ENCODE assay signal across 24 cellular contexts in the genomic region with DNA sequence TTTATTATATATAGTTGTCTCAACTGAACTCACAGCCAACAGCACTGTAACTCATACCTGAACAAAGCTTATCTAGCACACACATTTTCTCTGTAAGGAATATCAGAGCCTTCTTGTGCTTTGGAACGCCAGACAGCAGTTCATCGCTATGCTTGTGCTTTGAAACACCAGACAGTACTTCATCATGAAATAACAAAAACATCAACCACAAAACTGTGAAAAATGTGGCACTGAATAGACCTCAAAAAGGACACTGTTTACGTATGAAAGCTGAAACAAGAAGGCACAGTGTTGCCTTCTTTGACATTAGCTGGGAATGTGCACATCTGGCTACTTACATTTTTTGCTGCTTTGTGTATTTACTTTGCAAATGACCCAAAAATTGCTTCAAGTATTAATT.
DNase-seq lines count a peak whose midpoint lies in the region; ATAC-seq, FAIRE-seq and TF ChIP-seq lines count a peak whose summit lies in the region.
"Had no signal": no experiment of that assay in that cellular context is flagged by ENCODE, and none has a peak within 500 bp of the region (broad histone marks: within the 10 kb centered on the region; RNA-seq: fewer than 3 reads in every experiment).

No MANE protein-coding gene starts in this region.

- peaks cover 64% of the 10 kb centered on the region for H3K36me3 Mint-ChIP-seq in nephron (ENCODE audit: low read depth)

- H3K27me3 ChIP-seq in SJSA1 (replicated peaks): no peaks in the 10 kb centered on the region
- H3K27me3 ChIP-seq: MG63, spleen had no signal

- peak overlapping the region; percentile 54 for H3K27ac ChIP-seq in SJSA1
- H3K27ac ChIP-seq: left ventricle myocardium inferior, spleen had no signal

- H3K36me3 ChIP-seq in SJSA1: peaks cover 22% of the 10 kb centered on the region

- FAIRE-seq in D721Med (lab: Jason Lieb, UNC): no peak

- peaks cover 36% of the 10 kb centered on the region for H3K4me1 Mint-ChIP-seq in nephron

- POLR2A ChIA-PET in AG04449 (lab: Yijun Ruan, JAX): no interaction called here

- CTCF ChIA-PET in AG04449 (lab: Yijun Ruan, JAX): no interaction called here

- H3K27ac Mint-ChIP-seq in nephron: peak overlapping the region; percentile 59 to 84 (median 67)
- H3K27ac Mint-ChIP-seq: activated B cell treated with CpG ODN at 0.5 μM for 24 hours; activated naive CD8-positive, alpha-beta T cell; activated T-helper 2 cell treated with anti-CD3 and anti-CD28 coated beads, Interferon-gamma antibody, Interleukin-2, Interleukin-4, amounts not matched to agents 10 μg/mL and 5 μg/mL and 100 μg/mL, durations not matched to agents 14 hours and 24 hours and 36 hours; dendritic cell treated with granulocyte-macrophage colony-stimulating factor and Interleukin-4, amounts not matched to agents 40 ng/mL and 50 ng/mL, for 4 days had no signal

- no peaks in the 10 kb centered on the region for H3K27me3 Mint-ChIP-seq in nephron (ENCODE audit: low read depth)
- H3K27me3 Mint-ChIP-seq: activated B cell treated with CpG ODN at 0.5 μM for 24 hours; activated naive CD8-positive, alpha-beta T cell; dendritic cell treated with granulocyte-macrophage colony-stimulating factor and Interleukin-4, amounts not matched to agents 40 ng/mL and 50 ng/mL, for 4 days had no signal

- H3K4me3 ChIP-seq in AG04449 (ENCODE audit: low read depth, low read length): no peak overlapping the region
- no peak overlapping the region for H3K4me3 ChIP-seq in SJSA1
- no peak overlapping the region for H3K4me3 ChIP-seq in choroid plexus epithelial cell (ENCODE audit: low read depth, low read length)
- H3K4me3 ChIP-seq: left ventricle myocardium inferior, MG63, spleen had no signal

- ATAC-seq in GM21737 (IDR thresholded peaks at IDR 0.05; ENCODE audit: unreplicated experiment): no peak

- peaks cover 20% of the 10 kb centered on the region for H3K4me1 ChIP-seq in SJSA1 (replicated peaks)
- H3K4me1 ChIP-seq: left ventricle myocardium inferior, spleen had no signal

- no peaks in the 10 kb centered on the region for H3K9me3 ChIP-seq in SJSA1 (replicated peaks)
- H3K9me3 ChIP-seq: left ventricle myocardium inferior, MG63, spleen had no signal

- peak; percentile 24 for DNase-seq in AG04449 (ENCODE audit: low read depth, low spot score)
- DNase-seq in SJSA1 (ENCODE audit: low read depth in 1 of 2, low spot score in 2 of 2): peak in 1 of 2 experiments; percentile 63
- peak; percentile 94 for DNase-seq in choroid plexus epithelial cell (ENCODE audit: low read depth)
- no peak for DNase-seq in stimulated activated naive CD4-positive, alpha-beta T cell (lab: John Stamatoyannopoulos, UW)
- no peak for DNase-seq in D721Med (ENCODE audit: insufficient read length, low spot score)
- DNase-seq in MV-4-11 (lab: John Stamatoyannopoulos, UW): no peak
- DNase-seq: 8988T; activated B cell treated with CpG ODN at 0.5 μM for 24 hours; activated CD4-positive, alpha-beta T cell treated with anti-CD3 and anti-CD28 coated beads, Interleukin-2, amount 50 U/mL, for 4 hours; activated CD8-positive, alpha-beta memory T cell treated with anti-CD3 and anti-CD28 coated beads, Interleukin-2, amount 50 U/mL, for 48 hours; H7; left ventricle myocardium inferior; MG63; NCI-H1436 treated with DMSO at 0.1 percent for 48 hours; NCI-H524; spleen; stimulated activated CD4-positive, alpha-beta T cell treated with anti-CD3 and anti-CD28 coated beads, Interleukin-4, amount 100 ng/mL, for 1 hour; stimulated activated naive CD4-positive, alpha-beta T cell treated with Interleukin-2 at 50 U/mL for 16 hours; T-helper 9 cell had no signal

- no peak overlapping the region for H3K4me3 Mint-ChIP-seq in nephron
- H3K4me3 Mint-ChIP-seq: activated B cell treated with CpG ODN at 0.5 μM for 24 hours; activated naive CD8-positive, alpha-beta T cell; dendritic cell treated with granulocyte-macrophage colony-stimulating factor and Interleukin-4, amounts not matched to agents 40 ng/mL and 50 ng/mL, for 4 days had no signal

- no peaks in the 10 kb centered on the region for H3K9me3 Mint-ChIP-seq in nephron
- H3K9me3 Mint-ChIP-seq: activated B cell treated with CpG ODN at 0.5 μM for 24 hours; activated T-helper 2 cell treated with anti-CD3 and anti-CD28 coated beads, Interferon-gamma antibody, Interleukin-2, Interleukin-4, amounts not matched to agents 10 μg/mL and 5 μg/mL and 100 μg/mL, durations not matched to agents 14 hours and 24 hours and 36 hours; dendritic cell treated with granulocyte-macrophage colony-stimulating factor and Interleukin-4, amounts not matched to agents 40 ng/mL and 50 ng/mL, for 4 days had no signal

- TF ChIP-seq CTCF in AG04449 (IDR thresholded peaks at IDR 0.05; ENCODE audit: insufficient read depth, low read length, missing control alignments) (no peak), choroid plexus epithelial cell (conservative IDR thresholded peaks at IDR 0.05; ENCODE audit: low read depth, low read length) (no peak), nephron (IDR thresholded peaks at IDR 0.05; ENCODE audit: unreplicated experiment in 3 of 3) (no peak), D721Med (IDR thresholded peaks at IDR 0.05; ENCODE audit: insufficient read depth, missing control alignments) (no peak)

Comparison
In these comparisons a context has a peak if more than half of its experiments do, and no peak if none do; other contexts are left out.
1. DNase-seq: peak in AG04449 (single experiment) and choroid plexus epithelial cell (single experiment); none in stimulated activated naive CD4-positive, alpha-beta T cell (0 of 6), D721Med (single experiment) and MV-4-11 (single experiment).